ENCODE assay signal across 23 cellular contexts in genomic region chrX:78801522-78801921, GRCh38. TPM values are rescaled to one million over a fixed set of nuclear protein-coding genes. Genes with fewer than 3 reads are reported as not detected.
"Had no signal": no experiment of that assay in that cellular context is flagged by ENCODE, and none has a peak within 500 bp of the region (broad histone marks: within the 10 kb centered on the region; RNA-seq: fewer than 3 reads in every experiment).

No MANE protein-coding gene starts in this region.

- H3K9me3 ChIP-seq: colonic mucosa, esophagus muscularis mucosa, esophagus squamous epithelium, gastrocnemius medialis, gastroesophageal sphincter had no signal

- H3K27ac ChIP-seq: colonic mucosa, coronary artery, dorsolateral prefrontal cortex, epithelial cell of prostate, esophagus muscularis mucosa, esophagus squamous epithelium, foreskin keratinocyte, gastrocnemius medialis, gastroesophageal sphincter, heart left ventricle, heart right ventricle had no signal

- H3K4me3 ChIP-seq: colonic mucosa, coronary artery, dorsolateral prefrontal cortex, esophagus muscularis mucosa, esophagus squamous epithelium, gastrocnemius medialis, gastroesophageal sphincter, heart left ventricle, heart right ventricle had no signal

- H3K4me1 ChIP-seq: colonic mucosa, esophagus muscularis mucosa, foreskin keratinocyte, gastrocnemius medialis, gastroesophageal sphincter, heart left ventricle, heart right ventricle had no signal

- H3K27me3 ChIP-seq: colonic mucosa, esophagus muscularis mucosa, esophagus squamous epithelium, foreskin keratinocyte, gastrocnemius medialis, gastroesophageal sphincter, heart left ventricle, heart right ventricle had no signal

- DNase-seq: colonic mucosa; cortex of kidney; dermis blood vessel endothelial cell; dorsolateral prefrontal cortex; effector CD4-positive, alpha-beta T cell; effector CD8-positive, alpha-beta T cell; effector memory CD4-positive, alpha-beta T cell; effector memory CD8-positive, alpha-beta T cell; endodermal cell; erythroblast; esophagus squamous epithelium; foreskin fibroblast; foreskin keratinocyte; foreskin melanocyte; gastrocnemius medialis; glutamatergic neuron; head of caudate nucleus; heart left ventricle; heart right ventricle had no signal

- H3K36me3 ChIP-seq: colonic mucosa, esophagus muscularis mucosa, esophagus squamous epithelium, gastrocnemius medialis, gastroesophageal sphincter, heart left ventricle, heart right ventricle had no signal

RNA-seq across cellular contexts. Expression of gene LPAR4, which starts 54.0 kb away (rescaled TPM):
- polyA plus RNA-seq: foreskin keratinocyte had no signal
